In the genomic region with DNA sequence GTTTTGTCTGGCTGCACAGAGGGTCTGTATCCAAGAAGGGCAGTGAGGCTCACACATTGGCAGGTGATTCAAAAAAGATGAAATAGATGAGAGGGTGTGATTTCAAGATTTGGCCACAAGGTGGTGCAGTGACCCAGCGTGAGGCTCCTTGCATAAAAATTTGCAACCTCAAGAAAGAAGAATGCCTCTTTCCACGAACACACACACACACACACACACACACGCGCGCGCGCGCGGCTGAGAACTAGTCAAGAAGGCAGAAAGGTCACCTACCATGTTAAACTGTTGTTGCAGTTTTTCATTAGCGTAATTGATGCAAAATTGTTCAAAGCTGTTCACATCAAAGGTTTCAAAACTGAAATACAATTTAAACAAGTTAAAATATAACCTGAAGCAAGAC, we compare ENCODE assay signal across 8 cellular contexts. TPM values are rescaled to one million over a fixed set of nuclear protein-coding genes. Genes with fewer than 3 reads are reported as not detected.
DNase-seq lines count a peak whose midpoint lies in the region; ATAC-seq and TF ChIP-seq lines count a peak whose summit lies in the region.

No MANE protein-coding gene starts in this region.

- no peak overlapping the region for H3K27ac ChIP-seq in OCI-LY1 (ENCODE audit: low read depth, low read length, poor library complexity, severe bottlenecking)
- H3K27ac ChIP-seq in naive thymus-derived CD4-positive, alpha-beta T cell (ENCODE audit: low read depth, low read length): no peak overlapping the region

- no peaks in the 10 kb centered on the region for H4K20me1 ChIP-seq in OCI-LY1 (ENCODE audit: insufficient read depth, low read length)

- peak overlapping the region; percentile 13 for H3K4me3 ChIP-seq in OCI-LY1 (ENCODE audit: low read depth, low read length, poor library complexity, severe bottlenecking)
- H3K4me3 ChIP-seq in epithelial cell of esophagus (ENCODE audit: low read length): no peak overlapping the region
- peak overlapping the region; percentile 14 for H3K4me3 ChIP-seq in naive thymus-derived CD4-positive, alpha-beta T cell (ENCODE audit: low read length)

- no peaks in the 10 kb centered on the region for H3F3A ChIP-seq in OCI-LY1 (ENCODE audit: insufficient read depth, low read length)

- no peaks in the 10 kb centered on the region for H3K9me2 ChIP-seq in OCI-LY1 (ENCODE audit: low read depth, low read length)

- POLR2A ChIA-PET in naive thymus-derived CD4-positive, alpha-beta T cell (lab: Charles Lee): interaction anchor here (0.8 to 2.5 kb wide), 5 partner anchors 12 to 478 kb away, joined by 3 to 9 read pairs (median 4); no protein-coding TSS in a partner anchor

- 0 out of 2 replicates have a peak overlapping the region, but pooled peaks have one; percentile 9 for H3K9ac ChIP-seq in OCI-LY1 (ENCODE audit: low read length)

- H3K27me3 Mint-ChIP-seq in naive thymus-derived CD4-positive, alpha-beta T cell: no peaks in the 10 kb centered on the region

- peaks cover 44% of the 10 kb centered on the region for H3K4me1 ChIP-seq in OCI-LY1 (ENCODE audit: insufficient read depth, low read length, severe bottlenecking)
- peaks cover 0 to 12% of the 10 kb centered on the region in 2 donors for H3K4me1 ChIP-seq in naive thymus-derived CD4-positive, alpha-beta T cell (ENCODE audit: control insufficient read depth in 2 of 2, insufficient read depth in 2 of 2, low read length in 2 of 2)

- peaks cover 5 to 55% (median 17%) of the 10 kb centered on the region in 7 donors for H3K4me1 Mint-ChIP-seq in naive thymus-derived CD4-positive, alpha-beta T cell
- H3K4me1 Mint-ChIP-seq in stimulated activated effector memory CD8-positive, alpha-beta T cell treated with anti-CD3 and anti-CD28 coated beads, Interleukin-12 subunit alpha, Interleukin-12 subunit beta, amount 100 ng/mL, for 72 hours: peaks cover 33% of the 10 kb centered on the region

- TF ChIP-seq CTCF in OCI-LY1 (IDR thresholded peaks at IDR 0.05; ENCODE audit: low read length): peak; percentile 75
- peak; percentile 74 for TF ChIP-seq CTCF in epithelial cell of esophagus (IDR thresholded peaks at IDR 0.05; ENCODE audit: insufficient read depth, low read depth, low read length, missing control alignments)

- intact Hi-C loops in naive thymus-derived CD4-positive, alpha-beta T cell (cut with micrococcal nuclease): loop anchor here (1.0 to 10.0 kb wide), 12 partner anchors 22 to 938 kb away; partner anchors contain the start of genes ATOSA (in 2 of the 2), MYO5A (in 2 of the 2) and ARPP19 (in 1 of the 2)

- H3K9me3 Mint-ChIP-seq in naive thymus-derived CD4-positive, alpha-beta T cell: peaks cover 0 to 3% (median 0%) of the 10 kb centered on the region in 11 donors
- no peaks in the 10 kb centered on the region for H3K9me3 Mint-ChIP-seq in stimulated activated effector memory CD8-positive, alpha-beta T cell treated with anti-CD3 and anti-CD28 coated beads, Interleukin-12 subunit alpha, Interleukin-12 subunit beta, amount 100 ng/mL, for 72 hours

- no peaks in the 10 kb centered on the region for H3K36me3 Mint-ChIP-seq in naive thymus-derived CD4-positive, alpha-beta T cell
- no peaks in the 10 kb centered on the region for H3K36me3 Mint-ChIP-seq in stimulated activated effector memory CD8-positive, alpha-beta T cell treated with anti-CD3 and anti-CD28 coated beads, Interleukin-12 subunit alpha, Interleukin-12 subunit beta, amount 100 ng/mL, for 72 hours

- peak overlapping the region; percentile 49 to 85 (median 72) for H3K4me3 Mint-ChIP-seq in naive thymus-derived CD4-positive, alpha-beta T cell
- peak overlapping the region; percentile 42 for H3K4me3 Mint-ChIP-seq in stimulated activated effector memory CD8-positive, alpha-beta T cell treated with anti-CD3 and anti-CD28 coated beads, Interleukin-12 subunit alpha, Interleukin-12 subunit beta, amount 100 ng/mL, for 72 hours

- H3K9me3 ChIP-seq in OCI-LY1 (ENCODE audit: low read length): no peaks in the 10 kb centered on the region
- no peaks in the 10 kb centered on the region for H3K9me3 ChIP-seq in naive thymus-derived CD4-positive, alpha-beta T cell (ENCODE audit: control insufficient read depth in 2 of 3, low read length in 3 of 3)

- H3K79me2 ChIP-seq in OCI-LY1 (ENCODE audit: insufficient read depth, low read length): no peaks in the 10 kb centered on the region

- ATAC-seq in HG03378 (IDR thresholded peaks at IDR 0.05; ENCODE audit: unreplicated experiment): peak; percentile 48
- ATAC-seq in naive thymus-derived CD4-positive, alpha-beta T cell: peak; percentile 98
- ATAC-seq in stimulated activated effector memory CD8-positive, alpha-beta T cell treated with anti-CD3 and anti-CD28 coated beads, Interleukin-12 subunit alpha, Interleukin-12 subunit beta, amount 100 ng/mL, for 72 hours: peak; percentile 50
- ATAC-seq in GM18858 (IDR thresholded peaks at IDR 0.05; ENCODE audit: unreplicated experiment): no peak

- H3K27me3 ChIP-seq in OCI-LY1 (ENCODE audit: insufficient read depth, low read length): no peaks in the 10 kb centered on the region
- no peaks in the 10 kb centered on the region for H3K27me3 ChIP-seq in naive thymus-derived CD4-positive, alpha-beta T cell (ENCODE audit: control insufficient read depth in 2 of 2, insufficient read depth in 2 of 2, low read length in 2 of 2)

- H2AFZ ChIP-seq in OCI-LY1 (ENCODE audit: low read length): peak overlapping the region; percentile 51; the same call in 1 of the 2 replicates

- no peaks in the 10 kb centered on the region for H3K36me3 ChIP-seq in OCI-LY1 (ENCODE audit: insufficient read depth, low read length)
- no peaks in the 10 kb centered on the region for H3K36me3 ChIP-seq in naive thymus-derived CD4-positive, alpha-beta T cell (ENCODE audit: control insufficient read depth in 2 of 3, insufficient read depth in 3 of 3, low read length in 3 of 3)

- peak overlapping the region; percentile 4 to 96 (median 65) for H3K27ac Mint-ChIP-seq in naive thymus-derived CD4-positive, alpha-beta T cell
- no peak overlapping the region for H3K27ac Mint-ChIP-seq in stimulated activated effector memory CD8-positive, alpha-beta T cell treated with anti-CD3 and anti-CD28 coated beads, Interleukin-12 subunit alpha, Interleukin-12 subunit beta, amount 100 ng/mL, for 72 hours

- DNase-seq in DMS153 (lab: John Stamatoyannopoulos, UW) (peak; percentile 48), activated T-cell treated with anti-CD3 and anti-CD28 coated beads for 1 hour (ENCODE audit: low read depth) (peak; percentile 58), epithelial cell of esophagus (ENCODE audit: low read depth) (peak; percentile 77)
- DNase-seq in naive thymus-derived CD4-positive, alpha-beta T cell: peak; percentile 27 to 80 (median 75)
- peak; percentile 55 to 82 for DNase-seq in stimulated activated effector memory CD8-positive, alpha-beta T cell treated with anti-CD3 and anti-CD28 coated beads, Interleukin-12 subunit alpha, Interleukin-12 subunit beta, amount 100 ng/mL, for 72 hours (ENCODE audit: low spot score in 2 of 2)

- H3K4me2 ChIP-seq in OCI-LY1 (ENCODE audit: low read length): peak overlapping the region; percentile 54

- CTCF ChIA-PET in naive thymus-derived CD4-positive, alpha-beta T cell (lab: Charles Lee): interaction anchor here (0.6 to 10.8 kb wide), 18 partner anchors 9 to 481 kb away, joined by 3 to 113 read pairs (median 4); no protein-coding TSS in a partner anchor

RNA-seq across cellular contexts. Expression of gene MYO5C, which starts 39.2 kb away (rescaled TPM):
- 1 to 10 TPM in 1 of 5 experiments, under 1 TPM in 4; 0.19 to 1.3 (median 0.40) TPM for total RNA-seq in naive thymus-derived CD4-positive, alpha-beta T cell
- polyA plus RNA-seq in naive thymus-derived CD4-positive, alpha-beta T cell: under 1 TPM in 1 of 2 donors, not detected in 1; 0.22 TPM
